ENCODE assay signal across 10 cellular contexts in genomic region chr11:65547446-65548125, GRCh38. TPM values are rescaled to one million over a fixed set of nuclear protein-coding genes. Genes with fewer than 3 reads are reported as not detected.
A peak's percentile ranks its signal among the peaks of the same experiment; 100 is the strongest.
DNase-seq lines count a peak whose midpoint lies in the region; ATAC-seq, FAIRE-seq and TF ChIP-seq lines count a peak whose summit lies in the region.
"Had no signal": no experiment of that assay in that cellular context is flagged by ENCODE, and none has a peak within 500 bp of the region (broad histone marks: within the 10 kb centered on the region; RNA-seq: fewer than 3 reads in every experiment).

No MANE protein-coding gene starts in this region.

- intact Hi-C loops in kidney (cut with DNase I), result no loop called here

- ATAC-seq in activated CD8-positive, alpha-beta memory T cell treated with anti-CD3 and anti-CD28 coated beads, Interleukin-2, amount 10 ng/mL, durations not matched to agents 7 days and 5 days, result no peak
- ATAC-seq in GM19328 (IDR thresholded peaks at IDR 0.05; ENCODE audit: unreplicated experiment), result no peak

- peak overlapping the region; percentile 47 to 90 (median 83) for H3K4me3 Mint-ChIP-seq in CD8-positive, alpha-beta memory T cell
- H3K4me3 Mint-ChIP-seq in activated CD8-positive, alpha-beta memory T cell treated with anti-CD3 and anti-CD28 coated beads, Interleukin-2, amount 10 ng/mL, durations not matched to agents 7 days and 5 days, result no peak overlapping the region

- peaks cover 45 to 55% (median 53%) of the 10 kb centered on the region in 3 donors for H3K4me1 Mint-ChIP-seq in CD8-positive, alpha-beta memory T cell
- peaks cover 43% of the 10 kb centered on the region for H3K4me1 Mint-ChIP-seq in activated CD8-positive, alpha-beta memory T cell treated with anti-CD3 and anti-CD28 coated beads, Interleukin-2, amount 10 ng/mL, durations not matched to agents 7 days and 5 days

- POLR2A ChIA-PET in CD8-positive, alpha-beta memory T cell (lab: Charles Lee), result interaction anchor here (0.6 to 4.7 kb wide), 5 partner anchors 12 to 40 kb away, joined by 3 to 16 read pairs (median 9); partner anchors contain the start of gene ZNRD2

- no peaks in the 10 kb centered on the region for H3K27me3 Mint-ChIP-seq in CD8-positive, alpha-beta memory T cell
- no peaks in the 10 kb centered on the region for H3K27me3 Mint-ChIP-seq in activated CD8-positive, alpha-beta memory T cell treated with anti-CD3 and anti-CD28 coated beads, Interleukin-2, amount 10 ng/mL, durations not matched to agents 7 days and 5 days

- no peaks in the 10 kb centered on the region for H3K27me3 ChIP-seq in CD8-positive, alpha-beta memory T cell (ENCODE audit: insufficient read depth, low read length, poor library complexity, severe bottlenecking)
- peaks cover 62% of the 10 kb centered on the region for H3K27me3 ChIP-seq in HUES6 (ENCODE audit: control insufficient read depth, insufficient read depth, low read length)
- H3K27me3 ChIP-seq: foreskin keratinocyte had no signal

- peak; percentile 50 to 75 (median 55) for DNase-seq in CD8-positive, alpha-beta memory T cell
- no peak for DNase-seq in activated CD8-positive, alpha-beta memory T cell treated with anti-CD3 and anti-CD28 coated beads, Interleukin-2, amount 10 ng/mL, durations not matched to agents 7 days and 5 days
- DNase-seq in kidney, result peak; percentile 80
- no peak for DNase-seq in SKM-1 treated with dmso at 0.1 percent for 144 hours (lab: John Stamatoyannopoulos, UW; ENCODE audit: unreplicated experiment)
- no peak for DNase-seq in Kasumi-1 (lab: John Stamatoyannopoulos, UW)
- no peak for DNase-seq in GF-D8 (lab: John Stamatoyannopoulos, UW)
- DNase-seq: Caco-2, foreskin keratinocyte had no signal

- peaks cover 49% of the 10 kb centered on the region for H3K4me1 ChIP-seq in CD8-positive, alpha-beta memory T cell (ENCODE audit: insufficient read depth, low read length)
- peaks cover 18% of the 10 kb centered on the region for H3K4me1 ChIP-seq in HUES6 (ENCODE audit: control insufficient read depth, insufficient read depth, low read length)
- H3K4me1 ChIP-seq in kidney (ENCODE audit: control insufficient read depth in 1 of 2, insufficient read depth in 1 of 2, low read depth in 1 of 2, low read length in 2 of 2), result peaks cover 4 to 18% of the 10 kb centered on the region in 2 donors
- H3K4me1 ChIP-seq: foreskin keratinocyte had no signal

- H3K27ac Mint-ChIP-seq in CD8-positive, alpha-beta memory T cell, result peak overlapping the region; percentile 66 to 96 (median 90)
- H3K27ac Mint-ChIP-seq in activated CD8-positive, alpha-beta memory T cell treated with anti-CD3 and anti-CD28 coated beads, Interleukin-2, amount 10 ng/mL, durations not matched to agents 7 days and 5 days, result peak overlapping the region; percentile 23

- H3K9me3 Mint-ChIP-seq in CD8-positive, alpha-beta memory T cell, result no peaks in the 10 kb centered on the region
- no peaks in the 10 kb centered on the region for H3K9me3 Mint-ChIP-seq in activated CD8-positive, alpha-beta memory T cell treated with anti-CD3 and anti-CD28 coated beads, Interleukin-2, amount 10 ng/mL, durations not matched to agents 7 days and 5 days (ENCODE audit: low read depth)

- peak overlapping the region; percentile 54 for H3K4me3 ChIP-seq in CD8-positive, alpha-beta memory T cell (ENCODE audit: low read length)
- H3K4me3 ChIP-seq in HUES6 (ENCODE audit: low read depth, low read length) (peak overlapping the region; percentile 28; the same call in 1 of the 2 replicates), kidney (ENCODE audit: low read length in 2 of 2) (no peak overlapping the region)

- H3K27ac ChIP-seq in CD8-positive, alpha-beta memory T cell (ENCODE audit: low read depth, low read length), result peak overlapping the region; percentile 9
- H3K27ac ChIP-seq in HUES6 (ENCODE audit: low read depth, low read length) (no peak overlapping the region), kidney (ENCODE audit: low read depth in 2 of 2, low read length in 2 of 2) (no peak overlapping the region)
- H3K27ac ChIP-seq: foreskin keratinocyte had no signal

- CTCF ChIA-PET in CD8-positive, alpha-beta memory T cell (lab: Charles Lee), result interaction anchor here (1.0 to 12.4 kb wide), 6 partner anchors 9 to 43 kb away, joined by 3 to 258 read pairs (median 6); partner anchors contain the start of genes FAM89B, KCNK7 and ZNRD2
- CTCF ChIA-PET in activated CD8-positive, alpha-beta memory T cell treated with anti-CD3 and anti-CD28 coated beads, Interleukin-2, amount 10 ng/mL, durations not matched to agents 7 days and 5 days (lab: Charles Lee), result interaction anchor here (0.9 to 19.4 kb wide), 4 partner anchors 19 to 90 kb away, joined by 3 to 388 read pairs (median 106); partner anchors contain the start of genes FAM89B, KCNK7, LTBP3 and SIPA1

- H3K36me3 ChIP-seq in CD8-positive, alpha-beta memory T cell (ENCODE audit: insufficient read depth, low read length), result no peaks in the 10 kb centered on the region
- H3K36me3 ChIP-seq in HUES6 (ENCODE audit: control insufficient read depth, insufficient read depth, low read length) (no peaks in the 10 kb centered on the region), kidney (ENCODE audit: control insufficient read depth in 1 of 2, insufficient read depth in 2 of 2, low read length in 2 of 2) (peaks cover 0 to 2% of the 10 kb centered on the region in 2 donors)

- FAIRE-seq in kidney (lab: Jason Lieb, UNC), result no peak

- H3K9ac ChIP-seq in HUES6 (ENCODE audit: low read length) (no peak overlapping the region), kidney (ENCODE audit: low read length in 2 of 2) (no peak overlapping the region)

- H3K36me3 Mint-ChIP-seq in CD8-positive, alpha-beta memory T cell, result peaks cover 3 to 19% (median 10%) of the 10 kb centered on the region in 3 donors
- H3K36me3 Mint-ChIP-seq in activated CD8-positive, alpha-beta memory T cell treated with anti-CD3 and anti-CD28 coated beads, Interleukin-2, amount 10 ng/mL, durations not matched to agents 7 days and 5 days, result peaks cover 17% of the 10 kb centered on the region

- H3K9me3 ChIP-seq in CD8-positive, alpha-beta memory T cell (ENCODE audit: low read length), result no peaks in the 10 kb centered on the region
- H3K9me3 ChIP-seq in HUES6 (ENCODE audit: control insufficient read depth, insufficient read depth, low read depth, low read length), result no peaks in the 10 kb centered on the region
- no peaks in the 10 kb centered on the region for H3K9me3 ChIP-seq in kidney (ENCODE audit: control insufficient read depth in 1 of 2, low read length in 2 of 2)
- H3K9me3 ChIP-seq: Caco-2 had no signal

- TF ChIP-seq CTCF in kidney (IDR thresholded peaks at IDR 0.05; ENCODE audit: borderline replicate concordance, extremely low read depth, insufficient read depth), result no peak

RNA-seq across cellular contexts. Expression of gene LTBP3, which starts 10.6 kb away (rescaled TPM):
- 10 to 100 TPM; 33.2 to 35.4 TPM for total RNA-seq in CD8-positive, alpha-beta memory T cell
- 17.9 TPM for polyA plus RNA-seq in CD8-positive, alpha-beta memory T cell
- total RNA-seq in activated CD8-positive, alpha-beta memory T cell treated with anti-CD3 and anti-CD28 coated beads, Interleukin-2, amount 10 ng/mL, durations not matched to agents 7 days and 5 days, result 10 to 100 TPM; 46.2 to 46.8 TPM
- 165 TPM for total RNA-seq in kidney
- 61.6 TPM for polyA plus RNA-seq in kidney (ENCODE audit: insufficient read depth, low read depth, low replicate concordance)

RNA-seq across cellular contexts. Expression of gene ZNRD2, which starts 22.7 kb away (rescaled TPM):
- 10 to 100 TPM; 69.6 to 77.9 TPM for total RNA-seq in CD8-positive, alpha-beta memory T cell
- 81.4 TPM for polyA plus RNA-seq in CD8-positive, alpha-beta memory T cell
- total RNA-seq in activated CD8-positive, alpha-beta memory T cell treated with anti-CD3 and anti-CD28 coated beads, Interleukin-2, amount 10 ng/mL, durations not matched to agents 7 days and 5 days, result 10 to 100 TPM; 42.1 to 45.5 TPM
- total RNA-seq in kidney, result 32.0 TPM
- polyA plus RNA-seq in kidney (ENCODE audit: insufficient read depth, low read depth, low replicate concordance), result 60.4 TPM

RNA-seq across cellular contexts. Expression of gene SCYL1, which starts 22.7 kb away (rescaled TPM):
- 10 to 100 TPM; 85.1 to 88.5 TPM for total RNA-seq in CD8-positive, alpha-beta memory T cell
- polyA plus RNA-seq in CD8-positive, alpha-beta memory T cell, result 42.1 TPM
- total RNA-seq in activated CD8-positive, alpha-beta memory T cell treated with anti-CD3 and anti-CD28 coated beads, Interleukin-2, amount 10 ng/mL, durations not matched to agents 7 days and 5 days, result 10 to 100 TPM; 68.0 to 76.7 TPM
- 72.2 TPM for total RNA-seq in kidney
- 78.9 TPM for polyA plus RNA-seq in kidney (ENCODE audit: insufficient read depth, low read depth, low replicate concordance)

RNA-seq across cellular contexts. Expression of gene FAM89B, which starts 24.8 kb away (rescaled TPM):
- total RNA-seq in CD8-positive, alpha-beta memory T cell, result 10 to 100 TPM; 30.8 to 34.1 TPM
- polyA plus RNA-seq in CD8-positive, alpha-beta memory T cell, result 138 TPM
- total RNA-seq in activated CD8-positive, alpha-beta memory T cell treated with anti-CD3 and anti-CD28 coated beads, Interleukin-2, amount 10 ng/mL, durations not matched to agents 7 days and 5 days, result 10 to 100 TPM; 36.6 to 54.2 TPM
- 36.7 TPM for total RNA-seq in kidney
- polyA plus RNA-seq in kidney (ENCODE audit: insufficient read depth, low read depth, low replicate concordance), result 33.5 TPM

RNA-seq across cellular contexts. Expression of gene EHBP1L1, which starts 28.3 kb away (rescaled TPM):
- total RNA-seq in CD8-positive, alpha-beta memory T cell, result 100 to 1,000 TPM in 1 of 2 experiments, 10 to 100 TPM in 1; 97.3 to 100 TPM
- polyA plus RNA-seq in CD8-positive, alpha-beta memory T cell, result 25.1 TPM
- total RNA-seq in activated CD8-positive, alpha-beta memory T cell treated with anti-CD3 and anti-CD28 coated beads, Interleukin-2, amount 10 ng/mL, durations not matched to agents 7 days and 5 days, result 100 to 1,000 TPM; 138 to 140 TPM
- 95.4 TPM for total RNA-seq in kidney
- 20.5 TPM for polyA plus RNA-seq in kidney (ENCODE audit: insufficient read depth, low read depth, low replicate concordance)

Comparison
In these comparisons a context has a peak if more than half of its experiments do, and no peak if none do; other contexts are left out.
1. DNase-seq: peak in CD8-positive, alpha-beta memory T cell (5 of 5) and kidney (single experiment); none in activated CD8-positive, alpha-beta memory T cell treated with anti-CD3 and anti-CD28 coated beads, Interleukin-2, amount 10 ng/mL, durations not matched to agents 7 days and 5 days (single experiment), SKM-1 treated with dmso at 0.1 percent for 144 hours (single experiment), Kasumi-1 (0 of 2) and GF-D8 (single experiment).
2. H3K4me3 ChIP-seq: peak in CD8-positive, alpha-beta memory T cell (single experiment) and HUES6 (single experiment); none in kidney (0 of 2).